In the genomic region with DNA sequence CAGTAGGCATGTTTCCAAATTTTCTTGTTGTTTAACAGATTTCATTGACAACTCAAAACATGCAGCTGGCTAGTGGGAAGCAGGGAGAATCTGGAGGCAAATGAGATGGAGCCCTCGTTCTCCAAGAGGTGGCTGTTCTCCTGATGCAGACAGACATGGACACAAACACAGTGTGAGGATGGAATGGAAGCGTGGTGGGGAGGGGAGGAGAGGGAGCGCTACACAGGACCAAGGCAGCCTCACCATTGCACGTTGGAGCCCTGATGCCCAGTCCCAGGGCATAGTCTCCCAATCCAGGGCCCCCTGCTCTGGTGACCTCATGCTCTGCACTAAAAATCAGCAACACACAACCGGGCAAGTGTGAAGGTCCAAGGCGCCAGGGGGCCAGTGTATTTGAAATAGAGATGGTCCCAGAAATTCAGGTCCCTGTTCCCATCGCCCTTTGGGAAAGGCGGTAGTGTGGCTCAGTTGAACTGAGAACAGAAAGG, we compare ENCODE assay signal across 16 cellular contexts. TPM values are rescaled to one million over a fixed set of nuclear protein-coding genes. Genes with fewer than 3 reads are reported as not detected.
A peak's percentile ranks its signal among the peaks of the same experiment; 100 is the strongest.
DNase-seq lines count a peak whose midpoint lies in the region; ATAC-seq, FAIRE-seq and TF ChIP-seq lines count a peak whose summit lies in the region.
"Had no signal": no experiment of that assay in that cellular context is flagged by ENCODE, and none has a peak within 500 bp of the region (broad histone marks: within the 10 kb centered on the region; RNA-seq: fewer than 3 reads in every experiment).

No MANE protein-coding gene starts in this region.

- H3K4me1 ChIP-seq in astrocyte (ENCODE audit: insufficient read depth, low read length) (no peaks in the 10 kb centered on the region), rectal smooth muscle tissue (ENCODE audit: control insufficient read depth, insufficient read depth, low read length) (no peaks in the 10 kb centered on the region), Peyer's patch (peaks cover 0 to 21% (median 5%) of the 10 kb centered on the region in 4 donors)
- H3K4me1 ChIP-seq: foreskin keratinocyte had no signal

- no peak overlapping the region for H2AFZ ChIP-seq in astrocyte (ENCODE audit: low read depth, low read length)

- peaks cover 18% of the 10 kb centered on the region for H3K27me3 ChIP-seq in astrocyte (ENCODE audit: insufficient read depth, low read length)
- no peaks in the 10 kb centered on the region for H3K27me3 ChIP-seq in rectal smooth muscle tissue (ENCODE audit: control insufficient read depth, insufficient read depth, low read length)
- no peaks in the 10 kb centered on the region for H3K27me3 ChIP-seq in Peyer's patch

- no peak overlapping the region for H3K4me2 ChIP-seq in astrocyte (ENCODE audit: low read length)
- H3K4me2 ChIP-seq: smooth muscle cell had no signal

- H3K79me2 ChIP-seq in astrocyte (ENCODE audit: insufficient read depth, low read length), result no peaks in the 10 kb centered on the region

- H3K36me3 ChIP-seq in astrocyte (ENCODE audit: insufficient read depth, low read length) (no peaks in the 10 kb centered on the region), rectal smooth muscle tissue (ENCODE audit: control insufficient read depth, insufficient read depth, low read length) (no peaks in the 10 kb centered on the region), Peyer's patch (no peaks in the 10 kb centered on the region)

- H3K4me3 Mint-ChIP-seq in activated T-cell treated with anti-CD3 and anti-CD28 coated beads, Interleukin-2, amount 50 U/mL, for 24 hours, result no peak overlapping the region
- H3K4me3 Mint-ChIP-seq in IgD-negative memory B cell (peak overlapping the region in 2 of 4 donors; percentile 64 to 71), astrocyte (ENCODE audit: unreplicated experiment) (no peak overlapping the region)

- H3K4me3 ChIP-seq in astrocyte (ENCODE audit: insufficient read depth, low read depth, low read length), result no peak overlapping the region
- peak overlapping the region; percentile 13 for H3K4me3 ChIP-seq in rectal smooth muscle tissue (ENCODE audit: low read length)
- no peak overlapping the region for H3K4me3 ChIP-seq in Peyer's patch
- H3K4me3 ChIP-seq: smooth muscle cell had no signal

- peak overlapping the region; percentile 92 for H3K27ac Mint-ChIP-seq in activated T-cell treated with anti-CD3 and anti-CD28 coated beads, Interleukin-2, amount 50 U/mL, for 24 hours
- H3K27ac Mint-ChIP-seq in IgD-negative memory B cell (peak overlapping the region; percentile 82 to 99 (median 97)), astrocyte (ENCODE audit: unreplicated experiment) (peak overlapping the region; percentile 72)

- no peaks in the 10 kb centered on the region for H3K27me3 Mint-ChIP-seq in activated T-cell treated with anti-CD3 and anti-CD28 coated beads, Interleukin-2, amount 50 U/mL, for 24 hours
- H3K27me3 Mint-ChIP-seq in IgD-negative memory B cell, result peaks cover 2% of the 10 kb centered on the region
- H3K27me3 Mint-ChIP-seq in astrocyte (ENCODE audit: low read depth, unreplicated experiment), result peaks cover 43% of the 10 kb centered on the region

- H3K27ac ChIP-seq in astrocyte (ENCODE audit: low read depth, low read length) (no peak overlapping the region), rectal smooth muscle tissue (ENCODE audit: low read depth, low read length) (no peak overlapping the region), Peyer's patch (peak overlapping the region in 1 of 4 donors; percentile 79)
- H3K27ac ChIP-seq: foreskin keratinocyte had no signal

- TF ChIP-seq POLR2A in Peyer's patch (IDR thresholded peaks at IDR 0.05), result no peak

- no peaks in the 10 kb centered on the region for H3K36me3 Mint-ChIP-seq in activated T-cell treated with anti-CD3 and anti-CD28 coated beads, Interleukin-2, amount 50 U/mL, for 24 hours (ENCODE audit: low read depth)
- H3K36me3 Mint-ChIP-seq in IgD-negative memory B cell (no peaks in the 10 kb centered on the region), astrocyte (ENCODE audit: low read depth, unreplicated experiment) (peaks cover 1% of the 10 kb centered on the region)

- peaks cover 88% of the 10 kb centered on the region for H3K4me1 Mint-ChIP-seq in activated T-cell treated with anti-CD3 and anti-CD28 coated beads, Interleukin-2, amount 50 U/mL, for 24 hours (ENCODE audit: low read depth)
- H3K4me1 Mint-ChIP-seq in IgD-negative memory B cell (peaks cover 27 to 43% (median 30%) of the 10 kb centered on the region in 3 donors), astrocyte (ENCODE audit: low read depth, unreplicated experiment) (peaks cover 2% of the 10 kb centered on the region)

- no peak for DNase-seq in activated T-cell treated with anti-CD3 and anti-CD28 coated beads, Interleukin-2, amount 50 U/mL, for 24 hours
- DNase-seq in activated T-cell treated with anti-CD3 and anti-CD28 coated beads, Interleukin-2, amount 50 U/mL, for 1 hour, result no peak
- no peak for DNase-seq in astrocyte (ENCODE audit: low read depth)
- no peak for DNase-seq in Peyer's patch
- DNase-seq: aorta; foreskin keratinocyte; Karpas-422; NK-92 treated with Interleukin-12 subunit alpha and Interleukin-12 subunit beta, amount 100 ng/mL, for 24 hours had no signal

- H4K20me1 ChIP-seq in astrocyte (ENCODE audit: insufficient read depth, low read length), result no peaks in the 10 kb centered on the region

- H3K9me3 ChIP-seq in astrocyte (ENCODE audit: insufficient read depth, low read depth, low read length), result no peaks in the 10 kb centered on the region
- H3K9me3 ChIP-seq in Peyer's patch, result no peaks in the 10 kb centered on the region
- H3K9me3 ChIP-seq: Caco-2 had no signal

- TF ChIP-seq CTCF in astrocyte (IDR thresholded peaks at IDR 0.05; ENCODE audit: insufficient read depth, low read depth, low read length) (no peak), Peyer's patch (IDR thresholded peaks at IDR 0.05) (no peak)

- no peaks in the 10 kb centered on the region for H3K9me3 Mint-ChIP-seq in activated T-cell treated with anti-CD3 and anti-CD28 coated beads, Interleukin-2, amount 50 U/mL, for 24 hours
- H3K9me3 Mint-ChIP-seq in IgD-negative memory B cell (no peaks in the 10 kb centered on the region), astrocyte (ENCODE audit: unreplicated experiment) (peaks cover 4% of the 10 kb centered on the region)
- H3K9me3 Mint-ChIP-seq: T-helper 2 cell treated with Interferon-gamma antibody and Interleukin-4, amounts not matched to agents 5 μg/mL and 100 μg/mL, for 36 hours had no signal

- H3K9ac ChIP-seq in astrocyte (ENCODE audit: low read length), result no peak overlapping the region
- H3K9ac ChIP-seq in rectal smooth muscle tissue (ENCODE audit: low read length), result no peak overlapping the region

- ATAC-seq in HG03469 (IDR thresholded peaks at IDR 0.05; ENCODE audit: unreplicated experiment) (no peak), GM18519 (IDR thresholded peaks at IDR 0.05; ENCODE audit: low FRiP score, unreplicated experiment) (no peak)
- ATAC-seq: foreskin keratinocyte had no signal

- no peak for FAIRE-seq in astrocyte (lab: Jason Lieb, UNC)
- FAIRE-seq: urothelium cell line had no signal

RNA-seq across cellular contexts. Expression of gene SMARCE1, which starts 31.6 kb away (rescaled TPM):
- 221 TPM for polyA plus RNA-seq in IgD-negative memory B cell
- total RNA-seq in astrocyte, result 75.0 and 89.5 TPM in 2 replicates
- total RNA-seq in Peyer's patch, result 100 to 1,000 TPM in 1 of 4 donors, 10 to 100 TPM in 3; 46.7 to 133 (median 71.6) TPM

RNA-seq across cellular contexts. Expression of gene KRT222, which starts 48.9 kb away (rescaled TPM):
- polyA plus RNA-seq in IgD-negative memory B cell, result not detected
- 0.14 and 0.43 TPM in 2 replicates for total RNA-seq in astrocyte
- total RNA-seq in Peyer's patch, result 1 to 10 TPM in 2 of 4 donors, under 1 TPM in 1, not detected in 1; 0.95 to 1.8 (median 1.6) TPM
- total RNA-seq: Caco-2, smooth muscle cell had no signal
- polyA plus RNA-seq: aorta, smooth muscle cell had no signal

RNA-seq across cellular contexts. Expression of gene CCR7, which starts 50.8 kb away (rescaled TPM):
- polyA plus RNA-seq in IgD-negative memory B cell, result 257 TPM
- total RNA-seq in astrocyte (not detected in 2 replicates), Peyer's patch (10 to 100 TPM in 1 of 4 donors, 1 to 10 TPM in 1, not detected in 2; 3.1 to 22.3 TPM)
- total RNA-seq: Caco-2, foreskin keratinocyte, smooth muscle cell had no signal
- polyA plus RNA-seq: foreskin keratinocyte, smooth muscle cell had no signal
